19 cellular contexts compared by ENCODE assay signal in genomic region chr22:42315392-42315756, GRCh38. TPM values are rescaled to one million over a fixed set of nuclear protein-coding genes. Genes with fewer than 3 reads are reported as not detected.
DNase-seq lines count a peak whose midpoint lies in the region; ATAC-seq and TF ChIP-seq lines count a peak whose summit lies in the region.
"Had no signal": no experiment of that assay in that cellular context is flagged by ENCODE, and none has a peak within 500 bp of the region (broad histone marks: within the 10 kb centered on the region; RNA-seq: fewer than 3 reads in every experiment).

No MANE protein-coding gene starts in this region.

- H3K4me3 ChIP-seq in mesendoderm (ENCODE audit: low read length) (no peak overlapping the region), left lung (no peak overlapping the region)
- H3K4me3 ChIP-seq: gastrocnemius medialis, MG63 had no signal

- no peaks in the 10 kb centered on the region for H3K9me3 Mint-ChIP-seq in T-helper 2 cell treated with Interferon-gamma antibody and Interleukin-4, amounts not matched to agents 5 μg/mL and 100 μg/mL, for 36 hours
- H3K9me3 Mint-ChIP-seq in activated naive CD8-positive, alpha-beta T cell treated with anti-CD3 and anti-CD28 coated beads for 36 hours, result no peaks in the 10 kb centered on the region

- peak overlapping the region; percentile 16 for H3K18ac ChIP-seq in mesendoderm (ENCODE audit: low read length)

- H3K36me3 ChIP-seq in mesendoderm (ENCODE audit: control insufficient read depth, insufficient read depth, low read length), result no peaks in the 10 kb centered on the region
- H3K36me3 ChIP-seq in left lung, result no peaks in the 10 kb centered on the region
- H3K36me3 ChIP-seq: BE2C, gastrocnemius medialis, MG63 had no signal

- H3K27me3 Mint-ChIP-seq in T-helper 2 cell treated with Interferon-gamma antibody and Interleukin-4, amounts not matched to agents 5 μg/mL and 100 μg/mL, for 36 hours (ENCODE audit: low read depth), result no peaks in the 10 kb centered on the region
- H3K27me3 Mint-ChIP-seq in activated naive CD8-positive, alpha-beta T cell treated with anti-CD3 and anti-CD28 coated beads for 36 hours, result no peaks in the 10 kb centered on the region

- peak overlapping the region; percentile 38 for H3K56ac ChIP-seq in mesendoderm (ENCODE audit: low read length)

- H3K4me2 ChIP-seq in mesendoderm (ENCODE audit: low read length), result no peak overlapping the region

- no peak overlapping the region for H3K4me3 Mint-ChIP-seq in T-helper 2 cell treated with Interferon-gamma antibody and Interleukin-4, amounts not matched to agents 5 μg/mL and 100 μg/mL, for 36 hours
- no peak overlapping the region for H3K4me3 Mint-ChIP-seq in activated naive CD8-positive, alpha-beta T cell treated with anti-CD3 and anti-CD28 coated beads for 36 hours

- no peak overlapping the region for H2AK5ac ChIP-seq in mesendoderm (ENCODE audit: low read length)

- H2BK5ac ChIP-seq in mesendoderm (ENCODE audit: low read length), result peak overlapping the region; percentile 9

- no peak overlapping the region for H2BK120ac ChIP-seq in mesendoderm (ENCODE audit: low read depth, low read length)

- no peak overlapping the region for H3K23ac ChIP-seq in mesendoderm (ENCODE audit: low read length)

- H3K79me2 ChIP-seq in mesendoderm (ENCODE audit: control insufficient read depth, insufficient read depth, low read length), result no peaks in the 10 kb centered on the region

- DNase-seq in T-helper 2 cell treated with Interferon-gamma antibody and Interleukin-4, amounts not matched to agents 5 μg/mL and 100 μg/mL, for 36 hours (ENCODE audit: low spot score), result no peak
- no peak for DNase-seq in T-helper 2 cell
- peak; percentile 19 for DNase-seq in LoVo (ENCODE audit: low spot score)
- no peak for DNase-seq in activated naive CD8-positive, alpha-beta T cell treated with anti-CD3 and anti-CD28 coated beads for 36 hours
- no peak for DNase-seq in mesendoderm
- DNase-seq in NCI-H128 (lab: John Stamatoyannopoulos, UW; ENCODE audit: unreplicated experiment), result no peak
- DNase-seq in left lung, result no peak
- DNase-seq: activated CD4-positive, alpha-beta T cell treated with anti-CD3 and anti-CD28 coated beads for 4 hours; activated naive CD4-positive, alpha-beta T cell treated with Interleukin-2 at 50 U/mL for 16 hours; activated T-cell treated with anti-CD3 and anti-CD28 coated beads for 4 hours; BE2C; dermis blood vessel endothelial cell; DMS153; gastrocnemius medialis; HCEC 1CT; MG63; NCI-H226; stimulated activated CD8-positive, alpha-beta memory T cell treated with anti-CD3 and anti-CD28 coated beads, Interleukin-4, amount 100 ng/mL, for 48 hours had no signal

- ATAC-seq in GM21619 (IDR thresholded peaks at IDR 0.05; ENCODE audit: unreplicated experiment), result no peak
- no peak for ATAC-seq in left lung
- ATAC-seq: gastrocnemius medialis had no signal

- H3K9me3 ChIP-seq in left lung, result no peaks in the 10 kb centered on the region
- H3K9me3 ChIP-seq: BE2C, gastrocnemius medialis, MG63 had no signal

- H3K4me1 ChIP-seq in mesendoderm (ENCODE audit: control insufficient read depth, low read depth, low read length) (peaks cover 20% of the 10 kb centered on the region), left lung (peaks cover 0 to 9% of the 10 kb centered on the region in 2 donors)
- H3K4me1 ChIP-seq: gastrocnemius medialis had no signal

- H3K27ac ChIP-seq in mesendoderm (ENCODE audit: low read depth, low read length), result no peak overlapping the region
- no peak overlapping the region for H3K27ac ChIP-seq in left lung
- H3K27ac ChIP-seq: gastrocnemius medialis had no signal

- TF ChIP-seq CTCF in left lung (IDR thresholded peaks at IDR 0.05), result no peak

- H3K79me1 ChIP-seq in mesendoderm (ENCODE audit: low read length), result no peaks in the 10 kb centered on the region

- H2BK15ac ChIP-seq in mesendoderm (replicated peaks; ENCODE audit: low read depth), result no peak overlapping the region

- H3K4me1 Mint-ChIP-seq in T-helper 2 cell treated with Interferon-gamma antibody and Interleukin-4, amounts not matched to agents 5 μg/mL and 100 μg/mL, for 36 hours (ENCODE audit: low read depth), result peaks cover 8% of the 10 kb centered on the region
- H3K4me1 Mint-ChIP-seq in activated naive CD8-positive, alpha-beta T cell treated with anti-CD3 and anti-CD28 coated beads for 36 hours, result peaks cover 38% of the 10 kb centered on the region

- peak overlapping the region; percentile 27 for H3K27ac Mint-ChIP-seq in T-helper 2 cell treated with Interferon-gamma antibody and Interleukin-4, amounts not matched to agents 5 μg/mL and 100 μg/mL, for 36 hours
- peak overlapping the region; percentile 6 for H3K27ac Mint-ChIP-seq in activated naive CD8-positive, alpha-beta T cell treated with anti-CD3 and anti-CD28 coated beads for 36 hours

- intact Hi-C loops in left lung (cut with DNase I), result no loop called here

- H4K5ac ChIP-seq in mesendoderm (ENCODE audit: low read length), result no peak overlapping the region

- H3K9ac ChIP-seq in mesendoderm (ENCODE audit: low read length), result no peak overlapping the region

- H3K36me3 Mint-ChIP-seq in T-helper 2 cell treated with Interferon-gamma antibody and Interleukin-4, amounts not matched to agents 5 μg/mL and 100 μg/mL, for 36 hours (ENCODE audit: low read depth), result no peaks in the 10 kb centered on the region
- no peaks in the 10 kb centered on the region for H3K36me3 Mint-ChIP-seq in activated naive CD8-positive, alpha-beta T cell treated with anti-CD3 and anti-CD28 coated beads for 36 hours

- no peaks in the 10 kb centered on the region for H3K27me3 ChIP-seq in mesendoderm (ENCODE audit: insufficient read depth, low read length, poor library complexity)
- peaks cover 0 to 23% of the 10 kb centered on the region in 2 donors for H3K27me3 ChIP-seq in left lung
- H3K27me3 ChIP-seq: BE2C, MG63 had no signal

- H4K8ac ChIP-seq in mesendoderm (ENCODE audit: low read depth, low read length), result no peak overlapping the region

- no peak overlapping the region for H3K4ac ChIP-seq in mesendoderm (ENCODE audit: low read depth, low read length)

RNA-seq across cellular contexts. Expression of gene TCF20, which starts 44.9 kb away (rescaled TPM):
- 10 to 100 TPM; 62.4 to 68.4 TPM for total RNA-seq in activated naive CD8-positive, alpha-beta T cell treated with anti-CD3 and anti-CD28 coated beads for 36 hours
- polyA plus RNA-seq in mesendoderm (2013, experiment 1 of 2), result 28.5 TPM
- polyA plus RNA-seq in mesendoderm (2013, experiment 2 of 2), result 28.6 TPM
- total RNA-seq in left lung, result 10 to 100 TPM; 35.0 to 41.3 TPM
